Comparison of ENCODE assay signal across 16 cellular contexts in genomic region chr11:75523189-75523588, GRCh38. TPM values are rescaled to one million over a fixed set of nuclear protein-coding genes. Genes with fewer than 3 reads are reported as not detected.
DNase-seq lines count a peak whose midpoint lies in the region; ATAC-seq, FAIRE-seq and TF ChIP-seq lines count a peak whose summit lies in the region.
"Had no signal": no experiment of that assay in that cellular context is flagged by ENCODE, and none has a peak within 500 bp of the region (broad histone marks: within the 10 kb centered on the region; RNA-seq: fewer than 3 reads in every experiment).

No MANE protein-coding gene starts in this region.

- BruUV-seq in GM12878 (replicated peaks; lab: Mats Ljungman, UMichigan): no TSS peak

- peaks cover 0 to 1% (median 0%) of the 10 kb centered on the region in 3 donors for H3K36me3 Mint-ChIP-seq in CD8-positive, alpha-beta memory T cell
- H3K36me3 Mint-ChIP-seq: activated naive CD8-positive, alpha-beta T cell had no signal

- in situ Hi-C loops in GM12878 (cut with MboI): no loop called here

- no peak overlapping the region for H3K14ac ChIP-seq in neuronal stem cell (ENCODE audit: low read length)

- peak overlapping the region in 6 of 8 donors; percentile 61 to 91 (median 70) for H3K27ac Mint-ChIP-seq in CD8-positive, alpha-beta memory T cell
- H3K27ac Mint-ChIP-seq: activated naive CD8-positive, alpha-beta T cell had no signal

- intact Hi-C loops in GM12878 (cut with micrococcal nuclease; ENCODE audit: unreplicated experiment) (no loop called here), posterior vena cava (cut with DNase I) (loop anchor here in 1 of 2 donors (10.0 kb wide), 1 partner anchor 238 kb away; no protein-coding TSS in a partner anchor)

- peak overlapping the region; percentile 39 for H2BK5ac ChIP-seq in neuronal stem cell (ENCODE audit: low read length)

- H3K23ac ChIP-seq in neuronal stem cell (ENCODE audit: low read depth, low read length, poor library complexity): no peak overlapping the region

- peak; percentile 25 for ATAC-seq in GM12878

- H3K4me3 ChIP-seq in CD8-positive, alpha-beta memory T cell (ENCODE audit: low read length): no peak overlapping the region
- H3K4me3 ChIP-seq in HEK293 (ENCODE audit: low read depth, low read length) (no peak overlapping the region), GM12878 (no peak overlapping the region), neuronal stem cell (ENCODE audit: low read length in 2 of 2) (no peak overlapping the region)
- H3K4me3 ChIP-seq: testis had no signal

- no peaks in the 10 kb centered on the region for H3K36me3 ChIP-seq in CD8-positive, alpha-beta memory T cell (ENCODE audit: insufficient read depth, low read length)
- H3K36me3 ChIP-seq in HEK293 (ENCODE audit: control insufficient read depth in 2 of 2, insufficient read depth in 1 of 2, low read length in 2 of 2) (no peaks in the 10 kb centered on the region), GM12878 (ENCODE audit: control insufficient read depth in 2 of 2, insufficient read depth in 2 of 2, low read length in 1 of 2) (no peaks in the 10 kb centered on the region), neuronal stem cell (replicated peaks in 1 of 2; ENCODE audit: control insufficient read depth in 2 of 2, insufficient read depth in 2 of 2, low read length in 2 of 2) (no peaks in the 10 kb centered on the region)
- H3K36me3 ChIP-seq: neutrophil had no signal

- no peak for DNase-seq in CD8-positive, alpha-beta memory T cell
- no peak for DNase-seq in GM12878 (ENCODE audit: low read depth, low spot score)
- DNase-seq in neuronal stem cell (ENCODE audit: low spot score): no peak
- no peak for DNase-seq in Ammon's horn (ENCODE audit: low spot score)
- DNase-seq in posterior vena cava (ENCODE audit: low spot score): no peak
- no peak for DNase-seq in GDM1 (lab: John Stamatoyannopoulos, UW)
- DNase-seq: islet precursor cell; Kasumi-1; NCI-H1436; NCI-H345; stimulated activated CD4-positive, alpha-beta T cell treated with anti-CD3 and anti-CD28 coated beads, Interleukin-2, amount 100 ng/mL, for 48 hours; testis had no signal

- no peaks in the 10 kb centered on the region for H4K20me1 ChIP-seq in GM12878 (ENCODE audit: control insufficient read depth, insufficient read depth)

- peak overlapping the region; percentile 8 for H3K4ac ChIP-seq in neuronal stem cell (ENCODE audit: low read length)

- POLR2A ChIA-PET in CD8-positive, alpha-beta memory T cell (lab: Charles Lee): interaction anchor here (1.1 kb wide), 1 partner anchor 21 kb away, joined by 3 read pairs; no protein-coding TSS in a partner anchor
- POLR2A ChIA-PET in HEK293 (lab: Yijun Ruan, JAX): no interaction called here
- POLR2A ChIA-PET in GM12878 (lab: Charles Lee): interaction anchor here (1.3 kb wide), 1 partner anchor 31 kb away, joined by 3 read pairs; no protein-coding TSS in a partner anchor

- H3K27me3 Mint-ChIP-seq in CD8-positive, alpha-beta memory T cell: peaks cover 0 to 2% of the 10 kb centered on the region in 2 donors
- H3K27me3 Mint-ChIP-seq: activated naive CD8-positive, alpha-beta T cell had no signal

- no peak overlapping the region for H4K8ac ChIP-seq in neuronal stem cell (ENCODE audit: low read depth, low read length)

- peak overlapping the region; percentile 91; the same call in 1 of the 2 replicates for H3K4me2 ChIP-seq in GM12878 (ENCODE audit: control insufficient read depth, insufficient read depth)
- H3K4me2 ChIP-seq in neuronal stem cell (ENCODE audit: insufficient read depth, low read length, poor library complexity, severe bottlenecking): no peak overlapping the region

- H3K9ac ChIP-seq in GM12878 (ENCODE audit: control insufficient read depth, insufficient read depth, low read length) (no peak overlapping the region), neuronal stem cell (ENCODE audit: low read depth, low read length, poor library complexity) (no peak overlapping the region)

- H3K18ac ChIP-seq in neuronal stem cell (ENCODE audit: low read length): no peak overlapping the region

- peaks cover 25% of the 10 kb centered on the region for H3K4me1 ChIP-seq in CD8-positive, alpha-beta memory T cell (ENCODE audit: insufficient read depth, low read length)
- H3K4me1 ChIP-seq in HEK293 (ENCODE audit: control insufficient read depth, insufficient read depth, low read length) (no peaks in the 10 kb centered on the region), GM12878 (ENCODE audit: control insufficient read depth, insufficient read depth, low read length) (peaks cover 28% of the 10 kb centered on the region), neuronal stem cell (ENCODE audit: control insufficient read depth in 2 of 2, insufficient read depth in 1 of 2, low read depth in 1 of 2, low read length in 2 of 2) (peaks cover 12 to 26% of the 10 kb centered on the region in 2 donors)

- RAD21 ChIA-PET in GM12878 (lab: Charles Lee; ENCODE audit: unreplicated experiment): interaction anchor here (1.1 to 2.5 kb wide), 5 partner anchors 9 to 115 kb away, joined by 3 to 10 read pairs (median 4); no protein-coding TSS in a partner anchor

- FAIRE-seq in GM12878 (lab: Jason Lieb, UNC): peak; percentile 18
- FAIRE-seq: bronchial epithelial cell had no signal

- TF ChIP-seq EP300 in GM12878 (IDR thresholded peaks at IDR 0.05; ENCODE audit: borderline replicate concordance in 1 of 2, control insufficient read depth in 1 of 2, low read depth in 2 of 2, low read length in 2 of 2): no peak

- no peak overlapping the region for H2BK120ac ChIP-seq in neuronal stem cell (ENCODE audit: low read depth, low read length)

- H3K79me2 ChIP-seq in GM12878 (ENCODE audit: control insufficient read depth, insufficient read depth, low read length): no peaks in the 10 kb centered on the region

- H3K9me3 Mint-ChIP-seq in CD8-positive, alpha-beta memory T cell: no peaks in the 10 kb centered on the region

- H2AFZ ChIP-seq in GM12878 (ENCODE audit: control insufficient read depth, low read depth, low read length): 0 out of 2 replicates have a peak overlapping the region, but pooled peaks have one; percentile 10
- H2AFZ ChIP-seq in neuronal stem cell (ENCODE audit: low read length): no peak overlapping the region

- no peak overlapping the region for H3K27ac ChIP-seq in CD8-positive, alpha-beta memory T cell (ENCODE audit: low read depth, low read length)
- no peak overlapping the region for H3K27ac ChIP-seq in HEK293 (ENCODE audit: extremely low read depth, low read depth, low read length)
- no peak overlapping the region for H3K27ac ChIP-seq in GM12878 (ENCODE audit: control insufficient read depth, insufficient read depth)
- no peak overlapping the region for H3K27ac ChIP-seq in neuronal stem cell (replicated peaks; ENCODE audit: low read length)
- H3K27ac ChIP-seq: neutrophil, testis had no signal

- TF ChIP-seq RAD21 in GM12878 (IDR thresholded peaks at IDR 0.05; ENCODE audit: insufficient read depth, low read depth, low read length): no peak

- SMC1A ChIA-PET in GM12878 (lab: Charles Lee; ENCODE audit: uncharacterized antibody, unreplicated experiment): interaction anchor here (0.6 to 3.5 kb wide), 13 partner anchors 9 to 197 kb away, joined by 3 to 14 read pairs (median 3); no protein-coding TSS in a partner anchor

- WGBS in GM12878 (ENCODE audit: insufficient coverage, insufficient replicate concordance, low lambda C conversion rate, missing lambda C conversion rate): 15% methylated on average over 5 of the region's 5 CpGs
- no CpG with 5 or more reads among the region's 5 CpGs for WGBS in neuronal stem cell (ENCODE audit: extremely low coverage in 2 of 2, insufficient read length in 2 of 2, insufficient replicate concordance in 1 of 2), 2 donors

- H2BK12ac ChIP-seq in neuronal stem cell (ENCODE audit: low read length): no peak overlapping the region

- TF ChIP-seq POLR2A in GM12878 (IDR thresholded peaks at IDR 0.05; ENCODE audit: low read depth, low read length): no peak

- H2BK15ac ChIP-seq in neuronal stem cell (ENCODE audit: low read length): peak overlapping the region; percentile 28

- H3K79me1 ChIP-seq in neuronal stem cell (ENCODE audit: low read depth, low read length): no peaks in the 10 kb centered on the region

- TF ChIP-seq CTCF in HEK293 (tag by site-specific recombination; IDR thresholded peaks at IDR 0.05): no peak
- TF ChIP-seq CTCF in GM12878 (IDR thresholded peaks at IDR 0.05 in 2 of 3, conservative IDR thresholded peaks at IDR 0.05 in 1 of 3; ENCODE audit: control insufficient read depth in 2 of 3, extremely low read depth in 1 of 3, insufficient read depth in 1 of 3, low read depth in 3 of 3, low read length in 3 of 3): no peak

- no peak overlapping the region for H4K91ac ChIP-seq in neuronal stem cell (ENCODE audit: low read depth, low read length, poor library complexity)

- no peak overlapping the region for H2AK5ac ChIP-seq in neuronal stem cell (ENCODE audit: low read depth, low read length)

- peaks cover 29 to 63% (median 52%) of the 10 kb centered on the region in 3 donors for H3K4me1 Mint-ChIP-seq in CD8-positive, alpha-beta memory T cell

- no peaks in the 10 kb centered on the region for H3K9me3 ChIP-seq in CD8-positive, alpha-beta memory T cell (ENCODE audit: low read length)
- H3K9me3 ChIP-seq in HEK293 (ENCODE audit: control insufficient read depth, insufficient read depth, low read depth, low read length): no peaks in the 10 kb centered on the region
- no peaks in the 10 kb centered on the region for H3K9me3 ChIP-seq in GM12878 (replicated peaks; ENCODE audit: control insufficient read depth, insufficient read depth, low read length)
- H3K9me3 ChIP-seq in neuronal stem cell (replicated peaks in 1 of 2; ENCODE audit: control insufficient read depth in 2 of 2, insufficient read depth in 1 of 2, low read depth in 1 of 2, low read length in 2 of 2): no peaks in the 10 kb centered on the region
- H3K9me3 ChIP-seq: neutrophil, testis had no signal

- no peaks in the 10 kb centered on the region for H3K27me3 ChIP-seq in CD8-positive, alpha-beta memory T cell (ENCODE audit: insufficient read depth, low read length, poor library complexity, severe bottlenecking)
- H3K27me3 ChIP-seq in GM12878 (replicated peaks in 1 of 2; ENCODE audit: control insufficient read depth in 2 of 2, insufficient read depth in 2 of 2, low read length in 1 of 2) (0 out of 4 replicates have a peak, but pooled peaks cover 0 to 3% of the 10 kb centered on the region in 2 experiments), neuronal stem cell (ENCODE audit: control insufficient read depth in 3 of 3, insufficient read depth in 3 of 3, low read depth in 1 of 3, low read length in 3 of 3) (peaks cover 0 to 65% (median 2%) of the 10 kb centered on the region in 3 experiments)
- H3K27me3 ChIP-seq: testis had no signal

- peak overlapping the region; percentile 8 to 95 (median 91) for H3K4me3 Mint-ChIP-seq in CD8-positive, alpha-beta memory T cell

- CTCF ChIA-PET in CD8-positive, alpha-beta memory T cell (lab: Charles Lee): interaction anchor here (1.1 to 17.2 kb wide), 6 partner anchors 9 to 80 kb away, joined by 3 to 212 read pairs (median 6); no protein-coding TSS in a partner anchor
- CTCF ChIA-PET in HEK293 (lab: Yijun Ruan, JAX) (interaction anchor here (0.6 to 5.5 kb wide), 8 partner anchors 9 to 243 kb away, joined by 3 to 32 read pairs (median 4); no protein-coding TSS in a partner anchor), GM12878 (lab: Yijun Ruan, JAX) (interaction anchor here (0.7 to 15.9 kb wide), 8 partner anchors 10 to 115 kb away, joined by 3 to 288 read pairs (median 4); no protein-coding TSS in a partner anchor)

RNA-seq across cellular contexts. Expression of gene GDPD5, which starts 2.6 kb away (rescaled TPM):
- 1 to 10 TPM; 8.9 to 9.1 TPM for total RNA-seq in CD8-positive, alpha-beta memory T cell
- 10.4 TPM for polyA plus RNA-seq in CD8-positive, alpha-beta memory T cell
- total RNA-seq in GM12878 (2013; cell fraction: nucleolus; rRNA removed): 50.1 and 57.7 TPM in 2 replicates
- total RNA-seq in GM12878 (2014; rRNA removed) (12.3 and 13.7 TPM in 2 replicates), GM12878 (2014; rRNA removed; fragmentation: Illumina TruSeq; extraction: Trizol) (6.2 and 6.3 TPM in 2 replicates), GM12878 (2021) (22.9 and 30.0 TPM in 2 replicates), posterior vena cava (10 to 100 TPM; 30.1 to 37.5 TPM)
- polyA plus RNA-seq in GM12878 (2011; ENCODE audit: low read depth): 3.3 TPM
- polyA plus RNA-seq in GM12878 (2011; rRNA removed) (3.5 and 8.0 TPM in 2 replicates), GM12878 (2014; fragmentation: Illumina TruSeq; extraction: Trizol) (2.5 and 7.3 TPM in 2 replicates), GM12878 (2014; fragmentation: Nextera tagmentation; extraction: Ambion mirVana) (under 1 TPM; 0.10 to 0.80 TPM), GM12878 (2014; rRNA removed) (20.2 and 21.9 TPM in 2 replicates), GM12878 (2016; fragmentation: Nextera tagmentation; extraction: Ambion mirVana) (1 to 10 TPM; 1.9 to 4.2 TPM)
- 6.5 and 7.7 TPM in 2 replicates for polyA plus RNA-seq in GM12878 (2011; cell fraction: cytosol; rRNA removed)
- polyA plus RNA-seq in GM12878 (2011; cell fraction: nucleus; rRNA removed): 76.3 and 76.9 TPM in 2 replicates
- 8.5 and 11.5 TPM in 2 replicates for polyA plus RNA-seq in GM12878 (2012)
- 6.4 and 13.3 TPM in 2 replicates for polyA minus RNA-seq in GM12878 (2011; rRNA and poly(A)+ RNA removed)
- polyA minus RNA-seq in GM12878 (2011; cell fraction: cytosol; rRNA and poly(A)+ RNA removed): 5.7 and 9.9 TPM in 2 replicates
- polyA minus RNA-seq in GM12878 (2011; cell fraction: nucleus; rRNA and poly(A)+ RNA removed): 12.2 and 21.5 TPM in 2 replicates
- 10.9 TPM for polyA plus RNA-seq in neuronal stem cell (2013, experiment 1 of 2)
- 11.1 TPM for polyA plus RNA-seq in neuronal stem cell (2013, experiment 2 of 2)

RNA-seq across cellular contexts. Expression of gene SERPINH1, which starts 38.9 kb away (rescaled TPM):
- total RNA-seq in CD8-positive, alpha-beta memory T cell: 10 to 100 TPM; 20.7 to 21.1 TPM
- polyA plus RNA-seq in CD8-positive, alpha-beta memory T cell: 8.4 TPM
- 69.8 and 79.0 TPM in 2 replicates for total RNA-seq in GM12878 (2013; cell fraction: nucleolus; rRNA removed)
- total RNA-seq in GM12878 (2014; rRNA removed) (11.5 and 13.6 TPM in 2 replicates), GM12878 (2014; rRNA removed; fragmentation: Illumina TruSeq; extraction: Trizol) (8.0 and 9.5 TPM in 2 replicates), GM12878 (2021) (17.9 and 18.8 TPM in 2 replicates), posterior vena cava (100 to 1,000 TPM; 145 to 255 TPM)
- polyA plus RNA-seq in GM12878 (2011; ENCODE audit: low read depth): 4.7 TPM
- polyA plus RNA-seq in GM12878 (2011; rRNA removed) (8.1 and 19.8 TPM in 2 replicates), GM12878 (2014; fragmentation: Illumina TruSeq; extraction: Trizol) (9.3 and 11.7 TPM in 2 replicates), GM12878 (2014; fragmentation: Nextera tagmentation; extraction: Ambion mirVana) (1 to 10 TPM in 1 of 2 experiments, under 1 TPM in 1; 0.34 to 1.4 TPM), GM12878 (2014; rRNA removed) (15.2 and 17.2 TPM in 2 replicates), GM12878 (2016; fragmentation: Nextera tagmentation; extraction: Ambion mirVana) (10 to 100 TPM; 13.8 to 18.8 TPM)
- 19.2 and 26.8 TPM in 2 replicates for polyA plus RNA-seq in GM12878 (2011; cell fraction: cytosol; rRNA removed)
- 35.5 and 37.6 TPM in 2 replicates for polyA plus RNA-seq in GM12878 (2011; cell fraction: nucleus; rRNA removed)
- polyA plus RNA-seq in GM12878 (2012): 14.7 and 24.2 TPM in 2 replicates
- 14.8 and 16.9 TPM in 2 replicates for polyA minus RNA-seq in GM12878 (2011; rRNA and poly(A)+ RNA removed)
- polyA minus RNA-seq in GM12878 (2011; cell fraction: cytosol; rRNA and poly(A)+ RNA removed): 11.5 and 13.1 TPM in 2 replicates
- polyA minus RNA-seq in GM12878 (2011; cell fraction: nucleus; rRNA and poly(A)+ RNA removed): 11.2 and 18.3 TPM in 2 replicates
- 246 TPM for polyA plus RNA-seq in neuronal stem cell (2013, experiment 1 of 2)
- polyA plus RNA-seq in neuronal stem cell (2013, experiment 2 of 2): 246 TPM
